Comparison of ENCODE assay signal across 8 cellular contexts in genomic region chr14:105314287-105315185, GRCh38. TPM values are rescaled to one million over a fixed set of nuclear protein-coding genes. Genes with fewer than 3 reads are reported as not detected.
DNase-seq lines count a peak whose midpoint lies in the region; ATAC-seq lines count a peak whose summit lies in the region.

Gene PACS2 (plus strand): TSS chr14:105314748. CDS start chr14:105314919, 171 bp downstream.

- peaks cover 7% of the 10 kb centered on the region for H3K4me1 ChIP-seq in thymus (ENCODE audit: control insufficient read depth, insufficient read depth, low read length)

- H3K9me3 ChIP-seq in thymus (ENCODE audit: control insufficient read depth), result no peaks in the 10 kb centered on the region

- peak; percentile 54 for ATAC-seq in GM21723 (IDR thresholded peaks at IDR 0.05; ENCODE audit: unreplicated experiment)

- peaks cover 6% of the 10 kb centered on the region for H3K27me3 ChIP-seq in thymus (ENCODE audit: control insufficient read depth, insufficient read depth)

- DNase-seq in Daoy (ENCODE audit: low read depth), result peak; percentile 93
- DNase-seq in Kasumi-1 (lab: John Stamatoyannopoulos, UW), result peak; percentile 41 to 49
- peak; percentile 57 for DNase-seq in SK-N-DZ (ENCODE audit: low spot score)
- DNase-seq in activated naive CD4-positive, alpha-beta T cell treated with anti-CD3 and anti-CD28 coated beads, Interleukin-2, amount 50 U/mL, for 16 hours, result peak; percentile 79
- DNase-seq in globus pallidus (ENCODE audit: low spot score), result peak; percentile 81
- DNase-seq in occipital lobe (lab: John Stamatoyannopoulos, UW), result peak; percentile 55

- H3K4me3 ChIP-seq in thymus (ENCODE audit: low read length), result peak within 1 kb of the TSS; percentile 91

- under 1% methylated on average over 138 of the region's 160 CpGs for WGBS in thymus

- peak within 1 kb of the TSS; percentile 89 for H3K27ac ChIP-seq in thymus (ENCODE audit: low read depth)

- H3K36me3 ChIP-seq in thymus (ENCODE audit: control insufficient read depth, insufficient read depth), result no peaks in the 10 kb centered on the region

RNA-seq across cellular contexts. Expression of gene PACS2, which starts in this region (rescaled TPM):
- total RNA-seq in Daoy (2014; rRNA removed; shearing (Covaris generic)), result 11.6 and 28.2 TPM in 2 replicates
- 21.0 and 31.3 TPM in 2 replicates for polyA plus RNA-seq in SK-N-DZ (2014; cell fraction: cytosol; rRNA removed)
- polyA plus RNA-seq in SK-N-DZ (2014; cell fraction: nucleus; rRNA removed), result 175 and 199 TPM in 2 replicates
- 75.8 TPM for total RNA-seq in occipital lobe
- polyA plus RNA-seq in thymus, result 64.6 TPM

Comparison
In these comparisons a context has a peak if more than half of its experiments do, and no peak if none do; other contexts are left out.
1. Peak in every context shown above with its lines: DNase-seq, ATAC-seq, H3K4me3 ChIP-seq and H3K27ac ChIP-seq.